In genomic region chr2:190841707-190842505, GRCh38 we compare ENCODE assay signal across 11 cellular contexts. TPM values are rescaled to one million over a fixed set of nuclear protein-coding genes. Genes with fewer than 3 reads are reported as not detected.
DNase-seq lines count a peak whose midpoint lies in the region; ATAC-seq and TF ChIP-seq lines count a peak whose summit lies in the region.
"Had no signal": no experiment of that assay in that cellular context is flagged by ENCODE, and none has a peak within 500 bp of the region (broad histone marks: within the 10 kb centered on the region; RNA-seq: fewer than 3 reads in every experiment).

No MANE protein-coding gene starts in this region.

- H3K27ac Mint-ChIP-seq in activated CD8-positive, alpha-beta T cell treated with anti-CD3 and anti-CD28 coated beads for 36 hours: no peak overlapping the region
- no peak overlapping the region for H3K27ac Mint-ChIP-seq in activated CD8-positive, alpha-beta T cell treated with anti-CD3 and anti-CD28 coated beads, Interleukin-2, amount 10 ng/mL, durations not matched to agents 7 days and 5 days
- H3K27ac Mint-ChIP-seq: T-helper 17 cell, type B pancreatic cell had no signal

- no peak for TF ChIP-seq CTCF in activated CD8-positive, alpha-beta T cell treated with anti-CD3 and anti-CD28 coated beads for 36 hours (IDR thresholded peaks at IDR 0.05)
- TF ChIP-seq CTCF in tibial nerve (IDR thresholded peaks at IDR 0.05): no peak

- no peaks in the 10 kb centered on the region for H3K9me3 Mint-ChIP-seq in activated CD8-positive, alpha-beta T cell treated with anti-CD3 and anti-CD28 coated beads for 36 hours
- H3K9me3 Mint-ChIP-seq in activated CD8-positive, alpha-beta T cell treated with anti-CD3 and anti-CD28 coated beads, Interleukin-2, amount 10 ng/mL, durations not matched to agents 7 days and 5 days (ENCODE audit: insufficient read depth): no peaks in the 10 kb centered on the region
- H3K9me3 Mint-ChIP-seq: type B pancreatic cell had no signal

- CTCF ChIA-PET in activated CD8-positive, alpha-beta T cell treated with anti-CD3 and anti-CD28 coated beads for 36 hours (lab: Charles Lee): no interaction called here
- CTCF ChIA-PET in activated CD8-positive, alpha-beta T cell treated with anti-CD3 and anti-CD28 coated beads, Interleukin-2, amount 10 ng/mL, durations not matched to agents 7 days and 5 days (lab: Charles Lee): no interaction called here

- peaks cover 43% of the 10 kb centered on the region for H3K4me1 Mint-ChIP-seq in activated CD8-positive, alpha-beta T cell treated with anti-CD3 and anti-CD28 coated beads for 36 hours (ENCODE audit: low read depth)
- peaks cover 3% of the 10 kb centered on the region for H3K4me1 Mint-ChIP-seq in activated CD8-positive, alpha-beta T cell treated with anti-CD3 and anti-CD28 coated beads, Interleukin-2, amount 10 ng/mL, durations not matched to agents 7 days and 5 days (ENCODE audit: low read depth)
- H3K4me1 Mint-ChIP-seq: T-helper 17 cell had no signal

- TF ChIP-seq POLR2A in tibial nerve (IDR thresholded peaks at IDR 0.05): no peak

- DNase-seq in activated CD8-positive, alpha-beta T cell treated with anti-CD3 and anti-CD28 coated beads for 36 hours: peak; percentile 12
- DNase-seq in activated CD8-positive, alpha-beta T cell treated with anti-CD3 and anti-CD28 coated beads, Interleukin-2, amount 10 ng/mL, durations not matched to agents 7 days and 5 days: no peak
- peak; percentile 66 for DNase-seq in NCI-H226
- DNase-seq in dedifferentiated amniotic fluid mesenchymal stem cell (ENCODE audit: extremely low spot score): peak; percentile 59
- DNase-seq in renal cortical epithelial cell (ENCODE audit: low read depth): peak; percentile 51
- no peak for DNase-seq in aorta
- DNase-seq in tibial nerve (ENCODE audit: low spot score in 2 of 2): no peak
- DNase-seq: sigmoid colon, T-helper 17 cell had no signal

- no peak overlapping the region for H3K4me3 ChIP-seq in aorta (ENCODE audit: low read length in 2 of 2)
- H3K4me3 ChIP-seq in tibial nerve: no peak overlapping the region
- H3K4me3 ChIP-seq: sigmoid colon had no signal

- intact Hi-C loops in activated CD8-positive, alpha-beta T cell treated with anti-CD3 and anti-CD28 coated beads for 36 hours (cut with micrococcal nuclease): loop anchor here (5.0 kb wide), 1 partner anchor 50 kb away; no protein-coding TSS in a partner anchor
- intact Hi-C loops in aorta (cut with DNase I): no loop called here

- no peaks in the 10 kb centered on the region for H3K27me3 ChIP-seq in aorta (ENCODE audit: control insufficient read depth in 1 of 2, insufficient read depth in 2 of 2, low read length in 1 of 2)
- no peaks in the 10 kb centered on the region for H3K27me3 ChIP-seq in tibial nerve
- H3K27me3 ChIP-seq: sigmoid colon had no signal

- H3K4me3 Mint-ChIP-seq in activated CD8-positive, alpha-beta T cell treated with anti-CD3 and anti-CD28 coated beads for 36 hours: no peak overlapping the region
- H3K4me3 Mint-ChIP-seq in activated CD8-positive, alpha-beta T cell treated with anti-CD3 and anti-CD28 coated beads, Interleukin-2, amount 10 ng/mL, durations not matched to agents 7 days and 5 days: no peak overlapping the region
- H3K4me3 Mint-ChIP-seq: T-helper 17 cell, type B pancreatic cell had no signal

- POLR2A ChIA-PET in activated CD8-positive, alpha-beta T cell treated with anti-CD3 and anti-CD28 coated beads for 36 hours (lab: Charles Lee): no interaction called here
- POLR2A ChIA-PET in activated CD8-positive, alpha-beta T cell treated with anti-CD3 and anti-CD28 coated beads, Interleukin-2, amount 10 ng/mL, durations not matched to agents 7 days and 5 days (lab: Charles Lee): no interaction called here

- H3K27me3 Mint-ChIP-seq in activated CD8-positive, alpha-beta T cell treated with anti-CD3 and anti-CD28 coated beads for 36 hours: no peaks in the 10 kb centered on the region
- H3K27me3 Mint-ChIP-seq in activated CD8-positive, alpha-beta T cell treated with anti-CD3 and anti-CD28 coated beads, Interleukin-2, amount 10 ng/mL, durations not matched to agents 7 days and 5 days (ENCODE audit: low read depth): peaks cover 3% of the 10 kb centered on the region
- H3K27me3 Mint-ChIP-seq: type B pancreatic cell had no signal

- 50 to 61% methylated on average over 8 of the region's 8 CpGs for WGBS in aorta, 2 donors
- WGBS in tibial nerve, 2 donors: 90 to 91% methylated on average over 8 of the region's 8 CpGs

- no peak for TF ChIP-seq EP300 in tibial nerve (IDR thresholded peaks at IDR 0.05)

- no peak overlapping the region for H3K27ac ChIP-seq in aorta (ENCODE audit: low read depth in 1 of 2, low read length in 2 of 2)
- no peak overlapping the region for H3K27ac ChIP-seq in tibial nerve
- H3K27ac ChIP-seq: sigmoid colon had no signal

- no peaks in the 10 kb centered on the region for H3K36me3 Mint-ChIP-seq in activated CD8-positive, alpha-beta T cell treated with anti-CD3 and anti-CD28 coated beads for 36 hours (ENCODE audit: low read depth)
- no peaks in the 10 kb centered on the region for H3K36me3 Mint-ChIP-seq in activated CD8-positive, alpha-beta T cell treated with anti-CD3 and anti-CD28 coated beads, Interleukin-2, amount 10 ng/mL, durations not matched to agents 7 days and 5 days (ENCODE audit: low read depth)
- H3K36me3 Mint-ChIP-seq: type B pancreatic cell had no signal

- H3K9me3 ChIP-seq in aorta (ENCODE audit: control insufficient read depth, low read length) (no peaks in the 10 kb centered on the region), tibial nerve (no peaks in the 10 kb centered on the region)
- H3K9me3 ChIP-seq: sigmoid colon had no signal

- no peaks in the 10 kb centered on the region for H3K36me3 ChIP-seq in aorta (ENCODE audit: control insufficient read depth in 1 of 2, insufficient read depth in 2 of 2, low read length in 1 of 2)
- H3K36me3 ChIP-seq in tibial nerve: no peaks in the 10 kb centered on the region
- H3K36me3 ChIP-seq: sigmoid colon had no signal

- H3K4me1 ChIP-seq in aorta (ENCODE audit: control insufficient read depth in 1 of 2, insufficient read depth in 2 of 2, low read length in 2 of 2) (peaks cover 5 to 11% of the 10 kb centered on the region in 2 donors), tibial nerve (peaks cover 0 to 6% (median 2%) of the 10 kb centered on the region in 4 donors)

- ATAC-seq in activated CD8-positive, alpha-beta T cell treated with anti-CD3 and anti-CD28 coated beads for 36 hours: peak; percentile 7
- ATAC-seq in activated CD8-positive, alpha-beta T cell treated with anti-CD3 and anti-CD28 coated beads, Interleukin-2, amount 10 ng/mL, durations not matched to agents 7 days and 5 days: no peak
- ATAC-seq in aorta (ENCODE audit: low FRiP score) (no peak), GM18873 (IDR thresholded peaks at IDR 0.05; ENCODE audit: low FRiP score, unreplicated experiment) (no peak)
- ATAC-seq: T-helper 17 cell had no signal

RNA-seq across cellular contexts. Expression of gene GLS, which starts 38.7 kb away (rescaled TPM):
- 100 to 1,000 TPM; 218 to 227 TPM for total RNA-seq in activated CD8-positive, alpha-beta T cell treated with anti-CD3 and anti-CD28 coated beads for 36 hours
- total RNA-seq in activated CD8-positive, alpha-beta T cell treated with anti-CD3 and anti-CD28 coated beads, Interleukin-2, amount 10 ng/mL, durations not matched to agents 7 days and 5 days: 100 to 1,000 TPM; 162 to 193 TPM
- total RNA-seq in renal cortical epithelial cell: 1,218 and 1,910 TPM in 2 replicates
- total RNA-seq in aorta: 100 to 1,000 TPM; 344 to 425 TPM
- 100 to 1,000 TPM in 1 of 2 donors, 10 to 100 TPM in 1; 59.4 to 109 TPM for polyA plus RNA-seq in aorta
- 100 to 1,000 TPM; 106 to 164 (median 145) TPM for total RNA-seq in tibial nerve

Comparison
In these comparisons a context has a peak if more than half of its experiments do, and no peak if none do; other contexts are left out.
1. DNase-seq: peak in activated CD8-positive, alpha-beta T cell treated with anti-CD3 and anti-CD28 coated beads for 36 hours (single experiment), NCI-H226 (single experiment), dedifferentiated amniotic fluid mesenchymal stem cell (single experiment) and renal cortical epithelial cell (single experiment); none in activated CD8-positive, alpha-beta T cell treated with anti-CD3 and anti-CD28 coated beads, Interleukin-2, amount 10 ng/mL, durations not matched to agents 7 days and 5 days (single experiment), aorta (0 of 2) and tibial nerve (0 of 2).